In genomic region chr9:71765693-71766092, GRCh38 we compare ENCODE assay signal across 11 cellular contexts. TPM values are rescaled to one million over a fixed set of nuclear protein-coding genes. Genes with fewer than 3 reads are reported as not detected.
DNase-seq lines count a peak whose midpoint lies in the region; ATAC-seq and TF ChIP-seq lines count a peak whose summit lies in the region.
"Had no signal": no experiment of that assay in that cellular context is flagged by ENCODE, and none has a peak within 500 bp of the region (broad histone marks: within the 10 kb centered on the region; RNA-seq: fewer than 3 reads in every experiment).

No MANE protein-coding gene starts in this region.

- no peaks in the 10 kb centered on the region; the same call in none of the 2 replicates for H3K27me3 Mint-ChIP-seq in WTC11 (ENCODE audit: low read depth)

- peak overlapping the region; percentile 100 for H3K4me3 Mint-ChIP-seq in WTC11

- no peaks in the 10 kb centered on the region for H3K9me3 Mint-ChIP-seq in WTC11

- POLR2A ChIA-PET in WTC11 (lab: Charles Lee), result interaction anchor here (0.6 kb wide), 1 partner anchor 273 kb away, joined by 6 read pairs; no protein-coding TSS in a partner anchor

- H3K9me3 ChIP-seq in psoas muscle (no peaks in the 10 kb centered on the region), ovary (no peaks in the 10 kb centered on the region)
- H3K9me3 ChIP-seq: HAP-1 had no signal

- WGBS in psoas muscle, 3 donors, result 81 to 82% (median 81%) methylated on average over 2 of the region's 2 CpGs
- 70 to 94% (median 86%) methylated on average over 2 of the region's 2 CpGs for WGBS in ovary, 3 donors

- H3K27me3 ChIP-seq in psoas muscle (ENCODE audit: insufficient read depth in 3 of 3, low read length in 2 of 3) (no peaks in the 10 kb centered on the region), ovary (no peaks in the 10 kb centered on the region)

- ATAC-seq in WTC11, result no peak
- ATAC-seq in psoas muscle, result no peak
- ATAC-seq in HG03469 (IDR thresholded peaks at IDR 0.05; ENCODE audit: unreplicated experiment), result no peak

- H3K4me1 Mint-ChIP-seq in WTC11, result peaks cover 73% of the 10 kb centered on the region

- H3K27ac ChIP-seq in psoas muscle (no peak overlapping the region), ovary (no peak overlapping the region)

- TF ChIP-seq EP300 in ovary (IDR thresholded peaks at IDR 0.05), result no peak

- DNase-seq in ELR (ENCODE audit: low read depth) (peak; percentile 85), WTC11 (ENCODE audit: low spot score) (no peak), erythroblast (lab: John Stamatoyannopoulos, UW) (peak; percentile 7 to 33), psoas muscle (no peak), cardiac septum (ENCODE audit: low spot score) (no peak), cortex of kidney (lab: John Stamatoyannopoulos, UW) (no peak), ovary (no peak)
- DNase-seq: dermis blood vessel endothelial cell, NCI-H146 had no signal

- TF ChIP-seq CTCF in WTC11 (IDR thresholded peaks at IDR 0.05), result no peak
- TF ChIP-seq CTCF in psoas muscle (IDR thresholded peaks at IDR 0.05), result no peak
- no peak for TF ChIP-seq CTCF in ovary (IDR thresholded peaks at IDR 0.05)

- no peak overlapping the region for H3K27ac Mint-ChIP-seq in WTC11

- peaks cover 42% of the 10 kb centered on the region for H3K4me1 ChIP-seq in psoas muscle
- peaks cover 5% of the 10 kb centered on the region for H3K4me1 ChIP-seq in ovary (ENCODE audit: insufficient read depth)

- H3K4me3 ChIP-seq in psoas muscle, result peak overlapping the region; percentile 83
- no peak overlapping the region for H3K4me3 ChIP-seq in ovary

- intact Hi-C loops in psoas muscle (cut with DNase I) (no loop called here), cardiac septum (cut with DNase I) (loop anchor here (5.0 to 10.0 kb wide), 2 partner anchors 61 to 147 kb away; partner anchors contain the start of genes ABHD17B and C9orf85), ovary (cut with DNase I) (no loop called here)

- CTCF ChIA-PET in WTC11 (lab: Charles Lee), result no interaction called here

- H3K36me3 Mint-ChIP-seq in WTC11, result no peaks in the 10 kb centered on the region; the same call in 1 of the 2 replicates

- H3K36me3 ChIP-seq in psoas muscle (ENCODE audit: insufficient read depth in 1 of 2, low read depth in 1 of 2), result no peaks in the 10 kb centered on the region
- H3K36me3 ChIP-seq in ovary, result no peaks in the 10 kb centered on the region
- H3K36me3 ChIP-seq: HAP-1 had no signal

- TF ChIP-seq POLR2A in erythroblast (IDR thresholded peaks at IDR 0.05; ENCODE audit: low read length) (no peak), ovary (IDR thresholded peaks at IDR 0.05) (no peak)

TF ChIP-seq in WTC11, 78 proteins besides CTCF, POLR2A, EP300 and RAD21:
- TF ChIP-seq STAT6 (CRISPR knock-in tag; conservative IDR thresholded peaks at IDR 0.05; ENCODE audit: low read depth), result no peak
- no peak for TF ChIP-seq ZNF532 (CRISPR knock-in tag; IDR thresholded peaks at IDR 0.05; ENCODE audit: borderline replicate concordance)
- peak; percentile 95 for TF ChIP-seq GABPB1 (CRISPR knock-in tag; IDR thresholded peaks at IDR 0.05)
- no peak for TF ChIP-seq IRF1 (CRISPR knock-in tag; IDR thresholded peaks at IDR 0.05)

RNA-seq across cellular contexts. Expression of gene CEMIP2, which starts 2.6 kb away (rescaled TPM):
- total RNA-seq in WTC11 (2021) (40.5 to 43.2 TPM (median 40.6 TPM) in 3 replicates), psoas muscle (10 to 100 TPM in 3 of 4 donors, 1 to 10 TPM in 1; 9.6 to 20.3 (median 16.2) TPM), cardiac septum (11.2 TPM), ovary (10 to 100 TPM in 5 of 7 donors, 1 to 10 TPM in 2; 7.6 to 91.3 (median 11.2) TPM)
- polyA plus RNA-seq in psoas muscle (1 to 10 TPM; 5.9 to 7.6 (median 6.9) TPM), ovary (10 to 100 TPM in 1 of 2 donors, 1 to 10 TPM in 1; 6.3 to 11.0 TPM)

Comparison
In these comparisons a context has a peak if more than half of its experiments do, and no peak if none do; other contexts are left out.
1. DNase-seq: peak in ELR (single experiment) and erythroblast (2 of 2); none in WTC11 (single experiment), psoas muscle (0 of 2), cardiac septum (single experiment), cortex of kidney (single experiment) and ovary (0 of 5).